ENCODE assay signal across 1 cellular context in genomic region chr17:50219345-50219744, GRCh38.
TF ChIP-seq lines count a peak whose summit lies in the region.

No MANE protein-coding gene starts in this region.

TF ChIP-seq in GM23338, 12 proteins besides CTCF, POLR2A, EP300 and RAD21:
- TF ChIP-seq ETS1 (IDR thresholded peaks at IDR 0.05) (no peak), EZH2phosphoT487 (IDR thresholded peaks at IDR 0.05; ENCODE audit: unreplicated experiment) (no peak), POLR2AphosphoS5 (IDR thresholded peaks at IDR 0.05; ENCODE audit: low read depth) (no peak), STAT1 (IDR thresholded peaks at IDR 0.05; ENCODE audit: unreplicated experiment) (no peak), REST (IDR thresholded peaks at IDR 0.05; ENCODE audit: unreplicated experiment) (no peak), NANOG (IDR thresholded peaks at IDR 0.05; ENCODE audit: borderline replicate concordance) (no peak), CREB1 (CRISPR knock-in tag; IDR thresholded peaks at IDR 0.05; ENCODE audit: low read depth) (no peak), ZNF462 (CRISPR knock-in tag; IDR thresholded peaks at IDR 0.05) (no peak)
